In the genomic region with DNA sequence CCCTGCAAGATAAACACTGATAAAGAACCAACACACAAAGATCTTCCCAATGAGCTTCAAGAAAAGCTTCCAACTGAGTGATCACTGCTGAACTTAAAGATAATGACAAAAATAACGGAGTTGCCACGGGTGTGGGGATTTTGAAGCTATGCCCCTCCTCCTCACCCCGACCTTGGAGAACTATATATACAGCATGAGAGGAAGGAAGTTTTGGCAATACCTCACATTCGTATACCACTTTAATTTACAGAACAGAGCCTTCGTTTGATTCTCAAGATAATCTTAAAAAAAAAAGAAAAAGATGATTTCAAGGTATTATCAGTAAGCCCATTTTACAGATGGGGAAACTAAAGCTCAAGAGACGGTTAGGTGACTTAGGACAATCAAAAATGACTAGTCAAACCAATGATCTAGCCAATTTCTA, we compare ENCODE assay signal across 1 cellular context.
TF ChIP-seq lines count a peak whose summit lies in the region.

No MANE protein-coding gene starts in this region.

TF ChIP-seq in endothelial cell of umbilical vein, 7 proteins besides CTCF, POLR2A, EP300 and RAD21:
- TF ChIP-seq EZH2 (IDR thresholded peaks at IDR 0.05; ENCODE audit: borderline replicate concordance, low read depth, low read length, severe bottlenecking) (no peak), POLR2AphosphoS5 (IDR thresholded peaks at IDR 0.05; ENCODE audit: insufficient read depth, low read depth, low read length) (no peak), MYC (IDR thresholded peaks at IDR 0.05; ENCODE audit: low read depth, low read length) (no peak), FOS (IDR thresholded peaks at IDR 0.05; ENCODE audit: borderline replicate concordance, insufficient read depth, low read length) (no peak), JUN (IDR thresholded peaks at IDR 0.05; ENCODE audit: borderline replicate concordance, insufficient read depth, insufficient read length, low read depth) (no peak), GATA2 (IDR thresholded peaks at IDR 0.05; ENCODE audit: insufficient read depth, insufficient read length, low read depth, low read length) (no peak)
- TF ChIP-seq, protein P1, sequence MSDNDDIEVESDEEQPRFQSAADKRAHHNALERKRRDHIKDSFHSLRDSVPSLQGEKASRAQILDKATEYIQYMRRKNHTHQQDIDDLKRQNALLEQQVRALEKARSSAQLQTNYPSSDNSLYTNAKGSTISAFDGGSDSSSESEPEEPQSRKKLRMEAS (IDR thresholded peaks at IDR 0.05; ENCODE audit: insufficient read depth, insufficient read length): no peak
